20 cellular contexts compared by ENCODE assay signal in the genomic region with DNA sequence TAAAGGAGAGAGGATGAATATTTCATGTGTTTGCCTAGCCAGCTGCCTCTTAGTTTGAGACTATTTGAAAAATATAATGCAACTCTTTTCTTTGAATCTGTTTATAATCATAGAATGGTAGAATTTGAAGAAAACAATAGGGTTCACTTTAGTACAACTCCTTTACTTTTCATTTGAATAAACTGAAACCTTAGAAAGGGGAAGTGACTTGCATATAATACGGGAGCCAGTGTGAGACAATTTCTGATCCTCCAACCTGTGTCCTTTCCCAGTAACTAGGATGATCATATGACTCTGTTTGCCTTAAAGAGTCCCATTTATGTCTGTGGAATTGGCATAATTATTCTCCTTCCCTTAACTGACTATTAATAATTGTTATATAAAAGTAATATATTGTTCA.
A peak's percentile ranks its signal among the peaks of the same experiment; 100 is the strongest.
DNase-seq lines count a peak whose midpoint lies in the region; ATAC-seq, FAIRE-seq and TF ChIP-seq lines count a peak whose summit lies in the region.
"Had no signal": no experiment of that assay in that cellular context is flagged by ENCODE, and none has a peak within 500 bp of the region (broad histone marks: within the 10 kb centered on the region; RNA-seq: fewer than 3 reads in every experiment).

No MANE protein-coding gene starts in this region.

- peak; percentile 69 for ATAC-seq in GM18858 (IDR thresholded peaks at IDR 0.05; ENCODE audit: unreplicated experiment)
- ATAC-seq in GM21526 (IDR thresholded peaks at IDR 0.05; ENCODE audit: low FRiP score, unreplicated experiment), result peak; percentile 62
- ATAC-seq in HG03354 (IDR thresholded peaks at IDR 0.05; ENCODE audit: poor library complexity, severe bottlenecking, unreplicated experiment), result peak; percentile 56
- ATAC-seq in GM12878, result peak; percentile 81
- ATAC-seq: esophagus mucosa, left ventricle myocardium superior had no signal

- CTCF ChIA-PET in GM12878 (lab: Yijun Ruan, JAX), result no interaction called here

- 0% methylated on average over 1 of the region's 1 CpG for WGBS in GM12878 (ENCODE audit: insufficient coverage, insufficient replicate concordance, low lambda C conversion rate, missing lambda C conversion rate)

- intact Hi-C loops in GM12878 (cut with micrococcal nuclease; ENCODE audit: unreplicated experiment), result no loop called here

- H2AFZ ChIP-seq in GM12878 (ENCODE audit: control insufficient read depth, low read depth, low read length), result no peak overlapping the region

- no peak overlapping the region for H3K4me3 ChIP-seq in GM12878
- H3K4me3 ChIP-seq: adrenal gland, Peyer's patch, SK-N-MC, spleen, testis had no signal

- POLR2A ChIA-PET in GM12878 (lab: Charles Lee), result no interaction called here

- BruUV-seq in GM12878 (replicated peaks; lab: Mats Ljungman, UMichigan), result no TSS peak

- SMC1A ChIA-PET in GM12878 (lab: Charles Lee; ENCODE audit: uncharacterized antibody, unreplicated experiment), result no interaction called here

- in situ Hi-C loops in GM12878 (cut with MboI), result no loop called here

- no peak overlapping the region for H3K4me2 ChIP-seq in GM12878 (ENCODE audit: control insufficient read depth, insufficient read depth)

- FAIRE-seq in GM12878 (lab: Jason Lieb, UNC) (peak; percentile 31), frontal cortex (lab: Jason Lieb, UNC) (no peak)

- no peaks in the 10 kb centered on the region for H3K79me2 ChIP-seq in GM12878 (ENCODE audit: control insufficient read depth, insufficient read depth, low read length)

- no peak overlapping the region for H3K27ac ChIP-seq in GM12878 (ENCODE audit: control insufficient read depth, insufficient read depth)
- H3K27ac ChIP-seq: adrenal gland, neutrophil, Peyer's patch, SK-N-MC, spleen, testis had no signal

- H3K9me3 ChIP-seq in GM12878 (replicated peaks; ENCODE audit: control insufficient read depth, insufficient read depth, low read length), result no peaks in the 10 kb centered on the region
- H3K9me3 ChIP-seq: adrenal gland, BE2C, neutrophil, Peyer's patch, spleen, testis had no signal

- DNase-seq in GM12878 (ENCODE audit: low read depth, low spot score) (no peak), COLO829 (ENCODE audit: low spot score) (no peak), frontal cortex (ENCODE audit: low spot score in 2 of 2) (no peak), kidney glomerular epithelial cell (lab: John Stamatoyannopoulos, UW) (no peak), NCI-H1092 (lab: John Stamatoyannopoulos, UW) (no peak)
- DNase-seq: activated effector memory CD4-positive, alpha-beta T cell treated with anti-CD3 and anti-CD28 coated beads, Interleukin-2, amount 50 U/mL, for 16 hours; adrenal gland; BE2C; glutamatergic neuron; left ventricle myocardium superior; NCI-H1436 treated with DMSO at 0.1 percent for 48 hours; Peyer's patch; spleen; testis had no signal

- TF ChIP-seq RAD21 in GM12878 (IDR thresholded peaks at IDR 0.05; ENCODE audit: insufficient read depth, low read depth, low read length), result no peak

- H4K20me1 ChIP-seq in GM12878 (ENCODE audit: control insufficient read depth, insufficient read depth), result no peaks in the 10 kb centered on the region

- H3K27me3 ChIP-seq in GM12878 (replicated peaks in 1 of 2; ENCODE audit: control insufficient read depth in 2 of 2, insufficient read depth in 2 of 2, low read length in 1 of 2), result peaks cover 0 to 6% of the 10 kb centered on the region in 2 experiments; a peak in 1 of 4 replicates
- H3K27me3 ChIP-seq: adrenal gland, BE2C, neutrophil, Peyer's patch, testis had no signal

- RAD21 ChIA-PET in GM12878 (lab: Charles Lee; ENCODE audit: unreplicated experiment), result no interaction called here

- H3K36me3 ChIP-seq in GM12878 (ENCODE audit: control insufficient read depth in 2 of 2, insufficient read depth in 2 of 2, low read length in 1 of 2), result no peaks in the 10 kb centered on the region
- H3K36me3 ChIP-seq: adrenal gland, BE2C, neutrophil, Peyer's patch, spleen had no signal

- no peak overlapping the region for H3K9ac ChIP-seq in GM12878 (ENCODE audit: control insufficient read depth, insufficient read depth, low read length)

- no peak for TF ChIP-seq EP300 in GM12878 (IDR thresholded peaks at IDR 0.05; ENCODE audit: borderline replicate concordance in 1 of 2, control insufficient read depth in 1 of 2, low read depth in 2 of 2, low read length in 2 of 2)

- TF ChIP-seq CTCF in GM12878 (IDR thresholded peaks at IDR 0.05 in 2 of 3, conservative IDR thresholded peaks at IDR 0.05 in 1 of 3; ENCODE audit: control insufficient read depth in 2 of 3, extremely low read depth in 1 of 3, insufficient read depth in 1 of 3, low read depth in 3 of 3, low read length in 3 of 3), result no peak

- TF ChIP-seq POLR2A in GM12878 (IDR thresholded peaks at IDR 0.05; ENCODE audit: low read depth, low read length), result no peak

- no peaks in the 10 kb centered on the region for H3K4me1 ChIP-seq in GM12878 (ENCODE audit: control insufficient read depth, insufficient read depth, low read length)
- H3K4me1 ChIP-seq: adrenal gland, BE2C, Peyer's patch, spleen, testis had no signal

TF ChIP-seq in GM12878, 131 proteins besides CTCF, POLR2A, EP300 and RAD21:
- TF ChIP-seq JUNB (IDR thresholded peaks at IDR 0.05) (peak; percentile 67), SPI1 (IDR thresholded peaks at IDR 0.05; ENCODE audit: borderline replicate concordance, insufficient read depth, low read depth, low read length) (peak; percentile 91), SP1 (IDR thresholded peaks at IDR 0.05; ENCODE audit: low read depth, low read length) (no peak), RFX5 (IDR thresholded peaks at IDR 0.05; ENCODE audit: low read depth, low read length) (no peak), LARP7 (IDR thresholded peaks at IDR 0.05) (no peak), SIN3A (IDR thresholded peaks at IDR 0.05; ENCODE audit: low read depth, low read length) (no peak)
